ENCODE assay signal across 1 cellular context in the genomic region with DNA sequence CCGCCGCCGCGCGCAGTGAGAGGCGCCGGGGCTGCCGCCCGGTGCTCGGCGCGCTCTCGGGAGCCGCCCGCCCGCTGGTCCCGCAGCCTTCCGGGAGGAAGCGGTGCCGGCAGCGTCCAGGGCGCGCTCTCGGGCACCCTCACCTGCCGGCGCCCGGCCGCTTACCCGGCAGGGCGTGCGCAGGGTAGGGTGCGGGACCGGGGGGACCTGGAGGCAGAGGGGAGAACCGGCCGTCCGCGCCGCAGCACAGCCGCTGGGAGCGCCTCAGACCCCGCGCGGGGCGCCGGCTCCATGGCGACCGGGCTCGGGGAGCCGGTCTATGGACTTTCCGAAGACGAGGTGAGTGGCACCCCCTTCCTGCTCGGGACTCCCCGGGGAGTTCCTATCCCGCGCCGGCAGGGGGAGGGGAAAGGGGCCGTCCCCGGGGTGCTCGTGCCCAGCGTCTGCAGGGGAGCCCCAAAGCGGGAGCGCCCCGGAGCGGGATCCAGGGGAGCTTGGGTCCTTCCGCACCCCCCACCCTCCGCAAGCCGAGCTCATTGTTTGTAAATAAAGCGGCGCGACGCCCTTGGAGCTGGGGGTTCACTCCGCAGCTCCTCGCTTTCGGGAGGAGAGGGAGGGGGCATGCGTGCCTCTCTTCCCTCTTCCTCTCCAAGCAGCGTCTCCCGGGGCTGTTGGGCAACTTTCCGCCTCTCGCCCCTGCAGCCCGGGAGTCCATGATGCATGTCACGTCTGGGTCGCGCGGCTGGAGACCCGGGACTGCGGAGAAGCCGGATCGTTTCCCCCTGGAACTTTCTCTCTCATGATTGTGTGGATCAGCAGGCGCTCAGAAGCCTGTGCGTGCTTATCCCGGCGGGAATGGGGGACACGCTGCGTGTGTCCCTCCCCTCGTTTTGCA.
TF ChIP-seq lines count a peak whose summit lies in the region.

No MANE protein-coding gene starts in this region.

TF ChIP-seq in GM23338, 12 proteins besides CTCF, POLR2A, EP300 and RAD21 (continued from another document):
- TF ChIP-seq, protein P1, sequence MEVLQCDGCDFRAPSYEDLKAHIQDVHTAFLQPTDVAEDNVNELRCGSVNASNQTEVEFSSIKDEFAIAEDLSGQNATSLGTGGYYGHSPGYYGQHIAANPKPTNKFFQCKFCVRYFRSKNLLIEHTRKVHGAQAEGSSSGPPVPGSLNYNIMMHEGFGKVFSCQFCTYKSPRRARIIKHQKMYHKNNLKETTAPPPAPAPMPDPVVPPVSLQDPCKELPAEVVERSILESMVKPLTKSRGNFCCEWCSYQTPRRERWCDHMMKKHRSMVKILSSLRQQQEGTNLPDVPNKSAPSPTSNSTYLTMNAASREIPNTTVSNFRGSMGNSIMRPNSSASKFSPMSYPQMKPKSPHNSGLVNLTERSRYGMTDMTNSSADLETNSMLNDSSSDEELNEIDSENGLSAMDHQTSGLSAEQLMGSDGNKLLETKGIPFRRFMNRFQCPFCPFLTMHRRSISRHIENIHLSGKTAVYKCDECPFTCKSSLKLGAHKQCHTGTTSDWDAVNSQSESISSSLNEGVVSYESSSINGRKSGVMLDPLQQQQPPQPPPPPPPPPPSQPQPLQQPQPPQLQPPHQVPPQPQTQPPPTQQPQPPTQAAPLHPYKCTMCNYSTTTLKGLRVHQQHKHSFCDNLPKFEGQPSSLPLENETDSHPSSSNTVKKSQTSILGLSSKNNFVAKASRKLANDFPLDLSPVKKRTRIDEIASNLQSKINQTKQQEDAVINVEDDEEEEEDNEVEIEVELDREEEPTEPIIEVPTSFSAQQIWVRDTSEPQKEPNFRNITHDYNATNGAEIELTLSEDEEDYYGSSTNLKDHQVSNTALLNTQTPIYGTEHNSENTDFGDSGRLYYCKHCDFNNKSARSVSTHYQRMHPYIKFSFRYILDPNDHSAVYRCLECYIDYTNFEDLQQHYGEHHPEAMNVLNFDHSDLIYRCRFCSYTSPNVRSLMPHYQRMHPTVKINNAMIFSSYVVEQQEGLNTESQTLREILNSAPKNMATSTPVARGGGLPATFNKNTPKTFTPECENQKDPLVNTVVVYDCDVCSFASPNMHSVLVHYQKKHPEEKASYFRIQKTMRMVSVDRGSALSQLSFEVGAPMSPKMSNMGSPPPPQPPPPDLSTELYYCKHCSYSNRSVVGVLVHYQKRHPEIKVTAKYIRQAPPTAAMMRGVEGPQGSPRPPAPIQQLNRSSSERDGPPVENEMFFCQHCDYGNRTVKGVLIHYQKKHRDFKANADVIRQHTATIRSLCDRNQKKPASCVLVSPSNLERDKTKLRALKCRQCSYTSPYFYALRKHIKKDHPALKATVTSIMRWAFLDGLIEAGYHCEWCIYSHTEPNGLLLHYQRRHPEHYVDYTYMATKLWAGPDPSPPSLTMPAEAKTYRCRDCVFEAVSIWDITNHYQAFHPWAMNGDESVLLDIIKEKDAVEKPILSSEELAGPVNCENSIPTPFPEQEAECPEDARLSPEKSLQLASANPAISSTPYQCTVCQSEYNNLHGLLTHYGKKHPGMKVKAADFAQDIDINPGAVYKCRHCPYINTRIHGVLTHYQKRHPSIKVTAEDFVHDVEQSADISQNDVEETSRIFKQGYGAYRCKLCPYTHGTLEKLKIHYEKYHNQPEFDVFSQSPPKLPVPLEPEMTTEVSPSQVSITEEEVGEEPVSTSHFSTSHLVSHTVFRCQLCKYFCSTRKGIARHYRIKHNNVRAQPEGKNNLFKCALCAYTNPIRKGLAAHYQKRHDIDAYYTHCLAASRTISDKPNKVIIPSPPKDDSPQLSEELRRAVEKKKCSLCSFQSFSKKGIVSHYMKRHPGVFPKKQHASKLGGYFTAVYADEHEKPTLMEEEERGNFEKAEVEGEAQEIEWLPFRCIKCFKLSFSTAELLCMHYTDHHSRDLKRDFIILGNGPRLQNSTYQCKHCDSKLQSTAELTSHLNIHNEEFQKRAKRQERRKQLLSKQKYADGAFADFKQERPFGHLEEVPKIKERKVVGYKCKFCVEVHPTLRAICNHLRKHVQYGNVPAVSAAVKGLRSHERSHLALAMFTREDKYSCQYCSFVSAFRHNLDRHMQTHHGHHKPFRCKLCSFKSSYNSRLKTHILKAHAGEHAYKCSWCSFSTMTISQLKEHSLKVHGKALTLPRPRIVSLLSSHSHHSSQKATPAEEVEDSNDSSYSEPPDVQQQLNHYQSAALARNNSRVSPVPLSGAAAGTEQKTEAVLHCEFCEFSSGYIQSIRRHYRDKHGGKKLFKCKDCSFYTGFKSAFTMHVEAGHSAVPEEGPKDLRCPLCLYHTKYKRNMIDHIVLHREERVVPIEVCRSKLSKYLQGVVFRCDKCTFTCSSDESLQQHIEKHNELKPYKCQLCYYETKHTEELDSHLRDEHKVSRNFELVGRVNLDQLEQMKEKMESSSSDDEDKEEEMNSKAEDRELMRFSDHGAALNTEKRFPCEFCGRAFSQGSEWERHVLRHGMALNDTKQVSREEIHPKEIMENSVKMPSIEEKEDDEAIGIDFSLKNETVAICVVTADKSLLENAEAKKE (CRISPR knock-in tag; IDR thresholded peaks at IDR 0.05) = no peak
- TF ChIP-seq POLR2AphosphoS5 (IDR thresholded peaks at IDR 0.05; ENCODE audit: low read depth) = no peak
- TF ChIP-seq, protein P2, sequence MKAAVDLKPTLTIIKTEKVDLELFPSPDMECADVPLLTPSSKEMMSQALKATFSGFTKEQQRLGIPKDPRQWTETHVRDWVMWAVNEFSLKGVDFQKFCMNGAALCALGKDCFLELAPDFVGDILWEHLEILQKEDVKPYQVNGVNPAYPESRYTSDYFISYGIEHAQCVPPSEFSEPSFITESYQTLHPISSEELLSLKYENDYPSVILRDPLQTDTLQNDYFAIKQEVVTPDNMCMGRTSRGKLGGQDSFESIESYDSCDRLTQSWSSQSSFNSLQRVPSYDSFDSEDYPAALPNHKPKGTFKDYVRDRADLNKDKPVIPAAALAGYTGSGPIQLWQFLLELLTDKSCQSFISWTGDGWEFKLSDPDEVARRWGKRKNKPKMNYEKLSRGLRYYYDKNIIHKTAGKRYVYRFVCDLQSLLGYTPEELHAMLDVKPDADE (IDR thresholded peaks at IDR 0.05) = no peak
- TF ChIP-seq EZH2phosphoT487 (IDR thresholded peaks at IDR 0.05; ENCODE audit: unreplicated experiment) = no peak
